ENCODE assay signal across 11 cellular contexts in genomic region chr15:95875141-95875643, GRCh38.
DNase-seq lines count a peak whose midpoint lies in the region; ATAC-seq and TF ChIP-seq lines count a peak whose summit lies in the region.
"Had no signal": no experiment of that assay in that cellular context is flagged by ENCODE, and none has a peak within 500 bp of the region (broad histone marks: within the 10 kb centered on the region; RNA-seq: fewer than 3 reads in every experiment).

No MANE protein-coding gene starts in this region.

- peak overlapping the region; percentile 57 to 59 for H3K27ac ChIP-seq in tibial artery

- intact Hi-C loops in activated naive CD4-positive, alpha-beta T cell treated with anti-CD3 and anti-CD28 coated beads for 36 hours (cut with micrococcal nuclease): loop anchor here (5.0 kb wide), 1 partner anchor 33 kb away; no protein-coding TSS in a partner anchor
- intact Hi-C loops in tibial artery (cut with DNase I; ENCODE audit: low total_unique reads): no loop called here

- H3K27me3 Mint-ChIP-seq in activated naive CD4-positive, alpha-beta T cell treated with anti-CD3 and anti-CD28 coated beads for 36 hours (ENCODE audit: low read depth): no peaks in the 10 kb centered on the region
- peaks cover 4% of the 10 kb centered on the region for H3K27me3 Mint-ChIP-seq in T-helper 2 cell treated with Interferon-gamma antibody and Interleukin-4, amounts not matched to agents 5 μg/mL and 100 μg/mL, for 36 hours (ENCODE audit: low read depth)
- H3K27me3 Mint-ChIP-seq: activated CD4-positive, alpha-beta T cell treated with anti-CD3 and anti-CD28 coated beads for 36 hours; B cell had no signal

- H3K4me3 Mint-ChIP-seq in activated naive CD4-positive, alpha-beta T cell treated with anti-CD3 and anti-CD28 coated beads for 36 hours: no peak overlapping the region
- H3K4me3 Mint-ChIP-seq in T-helper 2 cell treated with Interferon-gamma antibody and Interleukin-4, amounts not matched to agents 5 μg/mL and 100 μg/mL, for 36 hours: peak overlapping the region; percentile 37
- H3K4me3 Mint-ChIP-seq: activated CD4-positive, alpha-beta T cell treated with anti-CD3 and anti-CD28 coated beads for 36 hours; B cell had no signal

- no peak for ATAC-seq in activated naive CD4-positive, alpha-beta T cell treated with anti-CD3 and anti-CD28 coated beads, Interleukin-2, amount 50 U/mL, for 72 hours
- ATAC-seq: activated CD4-positive, alpha-beta T cell treated with anti-CD3 and anti-CD28 coated beads for 36 hours had no signal

- CTCF ChIA-PET in activated naive CD4-positive, alpha-beta T cell treated with anti-CD3 and anti-CD28 coated beads for 36 hours (lab: Charles Lee): no interaction called here

- peaks cover 0 to 30% (median 10%) of the 10 kb centered on the region in 4 donors for H3K4me1 ChIP-seq in tibial artery

- no peak overlapping the region for H3K27ac Mint-ChIP-seq in activated naive CD4-positive, alpha-beta T cell treated with anti-CD3 and anti-CD28 coated beads for 36 hours
- H3K27ac Mint-ChIP-seq in activated naive CD4-positive, alpha-beta T cell treated with anti-CD3 and anti-CD28 coated beads, Interleukin-2, amount 50 U/mL, for 72 hours: no peak overlapping the region
- H3K27ac Mint-ChIP-seq in T-helper 2 cell treated with Interferon-gamma antibody and Interleukin-4, amounts not matched to agents 5 μg/mL and 100 μg/mL, for 36 hours: peak overlapping the region; percentile 56
- H3K27ac Mint-ChIP-seq: activated CD4-positive, alpha-beta T cell treated with anti-CD3 and anti-CD28 coated beads for 36 hours; B cell had no signal

- DNase-seq in activated naive CD4-positive, alpha-beta T cell treated with anti-CD3 and anti-CD28 coated beads for 36 hours: peak; percentile 32
- DNase-seq in activated naive CD4-positive, alpha-beta T cell treated with anti-CD3 and anti-CD28 coated beads, Interleukin-2, amount 50 U/mL, for 72 hours (ENCODE audit: low spot score in 2 of 2): no peak
- DNase-seq in T-helper 2 cell treated with Interferon-gamma antibody and Interleukin-4, amounts not matched to agents 5 μg/mL and 100 μg/mL, for 36 hours (ENCODE audit: low spot score): no peak
- DNase-seq in foreskin melanocyte (peak; percentile 98), tibial artery (peak; percentile 56 to 74), SK-N-DZ (ENCODE audit: low spot score) (no peak), UCSD-AML1 (lab: John Stamatoyannopoulos, UW; ENCODE audit: unreplicated experiment) (no peak)
- no peak for DNase-seq in activated CD8-positive, alpha-beta memory T cell treated with anti-CD3 and anti-CD28 coated beads, Interleukin-2, amount 50 U/mL, for 48 hours
- DNase-seq: activated CD4-positive, alpha-beta T cell treated with anti-CD3 and anti-CD28 coated beads for 36 hours; NCI-H748 treated with DMSO at 0.1 percent for 48 hours had no signal

- no peaks in the 10 kb centered on the region for H3K9me3 Mint-ChIP-seq in activated naive CD4-positive, alpha-beta T cell treated with anti-CD3 and anti-CD28 coated beads for 36 hours
- no peaks in the 10 kb centered on the region for H3K9me3 Mint-ChIP-seq in activated naive CD4-positive, alpha-beta T cell treated with anti-CD3 and anti-CD28 coated beads, Interleukin-2, amount 50 U/mL, for 72 hours
- H3K9me3 Mint-ChIP-seq in T-helper 2 cell treated with Interferon-gamma antibody and Interleukin-4, amounts not matched to agents 5 μg/mL and 100 μg/mL, for 36 hours: no peaks in the 10 kb centered on the region

- no peaks in the 10 kb centered on the region for H3K27me3 ChIP-seq in tibial artery

- TF ChIP-seq CTCF in tibial artery (IDR thresholded peaks at IDR 0.05): peak in 1 of 2 experiments; percentile 16

- peaks cover 34% of the 10 kb centered on the region for H3K4me1 Mint-ChIP-seq in activated naive CD4-positive, alpha-beta T cell treated with anti-CD3 and anti-CD28 coated beads for 36 hours (ENCODE audit: low read depth)
- H3K4me1 Mint-ChIP-seq in T-helper 2 cell treated with Interferon-gamma antibody and Interleukin-4, amounts not matched to agents 5 μg/mL and 100 μg/mL, for 36 hours (ENCODE audit: low read depth): peaks cover 55% of the 10 kb centered on the region

- no peaks in the 10 kb centered on the region for H3K9me3 ChIP-seq in tibial artery

- H3K36me3 Mint-ChIP-seq in activated naive CD4-positive, alpha-beta T cell treated with anti-CD3 and anti-CD28 coated beads for 36 hours (ENCODE audit: low read depth): no peaks in the 10 kb centered on the region
- peaks cover 0 to 2% of the 10 kb centered on the region in 2 donors for H3K36me3 Mint-ChIP-seq in activated naive CD4-positive, alpha-beta T cell treated with anti-CD3 and anti-CD28 coated beads, Interleukin-2, amount 50 U/mL, for 72 hours
- no peaks in the 10 kb centered on the region for H3K36me3 Mint-ChIP-seq in T-helper 2 cell treated with Interferon-gamma antibody and Interleukin-4, amounts not matched to agents 5 μg/mL and 100 μg/mL, for 36 hours (ENCODE audit: low read depth)

- no peak overlapping the region for H3K4me3 ChIP-seq in tibial artery

- H3K36me3 ChIP-seq in tibial artery: no peaks in the 10 kb centered on the region

Comparison
In these comparisons a context has a peak if more than half of its experiments do, and no peak if none do; other contexts are left out.
1. DNase-seq: peak in activated naive CD4-positive, alpha-beta T cell treated with anti-CD3 and anti-CD28 coated beads for 36 hours (single experiment), foreskin melanocyte (single experiment) and tibial artery (2 of 2); none in activated naive CD4-positive, alpha-beta T cell treated with anti-CD3 and anti-CD28 coated beads, Interleukin-2, amount 50 U/mL, for 72 hours (0 of 2), T-helper 2 cell treated with Interferon-gamma antibody and Interleukin-4, amounts not matched to agents 5 μg/mL and 100 μg/mL, for 36 hours (single experiment), activated CD8-positive, alpha-beta memory T cell treated with anti-CD3 and anti-CD28 coated beads, Interleukin-2, amount 50 U/mL, for 48 hours (single experiment), SK-N-DZ (single experiment) and UCSD-AML1 (single experiment).